In the genomic region with DNA sequence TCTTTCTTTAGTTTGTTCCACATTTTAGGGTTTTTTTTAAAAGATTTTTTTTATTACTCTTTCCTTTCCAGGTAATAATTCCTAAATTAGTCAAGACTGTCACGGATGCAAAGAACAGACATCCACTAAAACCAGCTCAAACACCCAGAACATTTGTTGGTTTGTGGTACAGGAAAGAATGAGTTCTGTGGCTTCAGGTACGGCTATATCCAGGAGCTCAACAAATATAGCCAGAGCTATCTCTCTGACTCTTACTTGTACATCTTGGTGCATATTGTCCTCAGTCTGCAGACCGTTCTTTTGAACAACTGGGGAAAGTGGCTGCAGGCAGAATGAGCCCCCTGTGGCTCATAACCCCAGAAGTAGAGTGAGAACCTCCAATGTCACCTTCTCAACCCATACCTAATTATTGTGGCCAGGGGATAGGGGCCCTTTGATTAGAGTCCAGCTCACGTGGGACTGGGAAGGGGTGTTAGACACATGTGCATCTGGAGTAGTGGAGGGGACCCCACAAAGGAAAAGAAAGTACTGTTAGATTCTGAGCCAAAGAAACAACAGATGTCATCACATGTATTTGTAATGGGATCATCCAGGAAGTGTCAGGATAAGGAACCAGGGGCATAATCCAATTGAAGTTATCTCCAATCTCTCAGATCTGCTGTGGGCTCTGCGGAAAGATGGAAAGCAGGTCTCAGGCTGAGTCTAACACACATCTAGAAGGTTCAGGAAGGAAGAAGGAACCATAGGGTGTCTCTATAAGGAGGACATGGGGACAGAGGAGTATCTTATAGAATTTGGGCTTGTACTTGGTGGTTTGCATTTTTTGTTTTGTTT, we compare ENCODE assay signal across 14 cellular contexts. TPM values are rescaled to one million over a fixed set of nuclear protein-coding genes. Genes with fewer than 3 reads are reported as not detected.
A peak's percentile ranks its signal among the peaks of the same experiment; 100 is the strongest.
DNase-seq lines count a peak whose midpoint lies in the region; ATAC-seq and TF ChIP-seq lines count a peak whose summit lies in the region.
"Had no signal": no experiment of that assay in that cellular context is flagged by ENCODE, and none has a peak within 500 bp of the region (broad histone marks: within the 10 kb centered on the region; RNA-seq: fewer than 3 reads in every experiment).

No MANE protein-coding gene starts in this region.

- H3K4me3 ChIP-seq in IMR-90 (ENCODE audit: insufficient read depth, low read depth, low read length) (no peak overlapping the region), lower lobe of right lung (no peak overlapping the region), stomach smooth muscle (ENCODE audit: low read length in 2 of 2) (no peak overlapping the region)
- H3K4me3 ChIP-seq: BLaER1 had no signal

- BruUV-seq in IMR-90 (replicated peaks; lab: Mats Ljungman, UMichigan) = no TSS peak

- WGBS in IMR-90 (ENCODE audit: extremely low coverage in 2 of 2, insufficient read length in 1 of 2), 2 experiments = no CpG with 5 or more reads among the region's 5 CpGs

- dilution Hi-C loops in IMR-90 (cut with HindIII; ENCODE audit: low sequenced_read_pairs, unreplicated experiment) = no loop called here

- H3K4ac ChIP-seq in IMR-90 (ENCODE audit: low read depth, low read length) = peak overlapping the region; percentile 61; the same call in 1 of the 2 replicates

- H3K9me3 ChIP-seq in IMR-90 (ENCODE audit: control insufficient read depth, insufficient read depth, low read length) = no peaks in the 10 kb centered on the region
- H3K9me3 ChIP-seq in lower lobe of right lung = no peaks in the 10 kb centered on the region
- H3K9me3 ChIP-seq in stomach smooth muscle (ENCODE audit: control insufficient read depth in 2 of 2, low read length in 2 of 2) = no peaks in the 10 kb centered on the region
- H3K9me3 ChIP-seq: BLaER1 had no signal

- no peak overlapping the region for H3K23ac ChIP-seq in IMR-90 (ENCODE audit: low read depth, low read length)

- TF ChIP-seq POLR2A in IMR-90 (IDR thresholded peaks at IDR 0.05; ENCODE audit: low read depth, low read length) = no peak

- no peaks in the 10 kb centered on the region for H3K36me3 Mint-ChIP-seq in activated B cell treated with CpG ODN at 0.5 μM for 24 hours (ENCODE audit: low read depth)

- no peak overlapping the region for H4K91ac ChIP-seq in IMR-90 (ENCODE audit: insufficient read depth, low read depth, low read length)

- H2BK120ac ChIP-seq in IMR-90 (ENCODE audit: low read depth, low read length) = peak overlapping the region; percentile 40; the same call in 1 of the 2 replicates

- in situ Hi-C loops in IMR-90 (cut with MboI; ENCODE audit: low sequenced_read_pairs) = no loop called here

- H3K4me1 ChIP-seq in IMR-90 (ENCODE audit: control insufficient read depth, insufficient read depth, low read length) (peaks cover 15% of the 10 kb centered on the region), lower lobe of right lung (peaks cover 19% of the 10 kb centered on the region), stomach smooth muscle (ENCODE audit: control insufficient read depth, insufficient read depth, low read length) (peaks cover 20% of the 10 kb centered on the region)

- H3K27ac Mint-ChIP-seq in activated B cell treated with CpG ODN at 0.5 μM for 24 hours = no peak overlapping the region

- H3K9me1 ChIP-seq in IMR-90 (ENCODE audit: insufficient read depth, low read length) = peaks cover 7% of the 10 kb centered on the region; the same call in 1 of the 2 replicates

- no peaks in the 10 kb centered on the region for H4K20me1 ChIP-seq in IMR-90 (ENCODE audit: insufficient read depth, low read length)
- H4K20me1 ChIP-seq: BLaER1 had no signal

- TF ChIP-seq RAD21 in IMR-90 (IDR thresholded peaks at IDR 0.05; ENCODE audit: low read length) = no peak

- H3K36me3 ChIP-seq in IMR-90 (ENCODE audit: control insufficient read depth, insufficient read depth, low read length) = no peaks in the 10 kb centered on the region
- H3K36me3 ChIP-seq in lower lobe of right lung = no peaks in the 10 kb centered on the region
- no peaks in the 10 kb centered on the region for H3K36me3 ChIP-seq in stomach smooth muscle (ENCODE audit: control insufficient read depth in 2 of 2, insufficient read depth in 2 of 2, low read length in 2 of 2)

- H3K9ac ChIP-seq in IMR-90 (ENCODE audit: low read depth, low read length) (no peak overlapping the region), stomach smooth muscle (ENCODE audit: low read length in 2 of 2) (no peak overlapping the region)
- H3K9ac ChIP-seq: BLaER1 had no signal

- H3K27ac ChIP-seq in IMR-90 (ENCODE audit: insufficient read depth, low read length) (no peak overlapping the region), lower lobe of right lung (peak overlapping the region; percentile 85), stomach smooth muscle (ENCODE audit: low read length) (peak overlapping the region; percentile 96)
- H3K27ac ChIP-seq: BLaER1 had no signal

- H3K27me3 ChIP-seq in IMR-90 (ENCODE audit: control insufficient read depth, insufficient read depth, low read length) = peaks cover 2% of the 10 kb centered on the region
- no peaks in the 10 kb centered on the region for H3K27me3 ChIP-seq in lower lobe of right lung (ENCODE audit: low read depth)
- H3K27me3 ChIP-seq in stomach smooth muscle (ENCODE audit: control insufficient read depth in 1 of 2, insufficient read depth in 2 of 2, low read length in 2 of 2) = no peaks in the 10 kb centered on the region
- H3K27me3 ChIP-seq: BLaER1 had no signal

- DNase-seq in IMR-90 (no peak), activated B cell treated with CpG ODN at 0.5 μM for 24 hours (no peak), lower lobe of right lung (no peak), RKO (ENCODE audit: low spot score) (no peak)
- DNase-seq: activated CD4-positive, alpha-beta T cell treated with anti-CD3 and anti-CD28 coated beads for 4 hours; left colon; NCI-H2029; NCI-H446 treated with DMSO at 0.1 percent for 48 hours; substantia nigra; T-helper 9 cell had no signal

- intact Hi-C loops in IMR-90 (cut with micrococcal nuclease) (no loop called here), activated B cell treated with CpG ODN at 0.5 μM for 24 hours (cut with micrococcal nuclease) (no loop called here), lower lobe of right lung (cut with DNase I) (no loop called here)

- no peak overlapping the region for H3K14ac ChIP-seq in IMR-90 (replicated peaks; ENCODE audit: low read depth, low read length)

- H2AK9ac ChIP-seq in IMR-90 (replicated peaks; ENCODE audit: low read depth, low read length, poor library complexity) = no peak overlapping the region

- no peak overlapping the region for H3K4me2 ChIP-seq in IMR-90 (ENCODE audit: low read depth, low read length)
- H3K4me2 ChIP-seq: BLaER1 had no signal

- POLR2A ChIA-PET in IMR-90 (lab: Charles Lee; ENCODE audit: unreplicated experiment) (no interaction called here), activated B cell treated with CpG ODN at 0.5 μM for 24 hours (lab: Charles Lee) (interaction anchor here (0.7 kb wide), 1 partner anchor 24 kb away, joined by 3 read pairs; no protein-coding TSS in a partner anchor)

- H3K79me1 ChIP-seq in IMR-90 (ENCODE audit: low read depth in 1 of 2, low read length in 2 of 2) = peaks cover 12 to 20% of the 10 kb centered on the region in 2 experiments

- 0 out of 2 replicates have a peak overlapping the region, but pooled peaks have one; percentile 48 for H2BK20ac ChIP-seq in IMR-90 (ENCODE audit: low read depth, low read length)

- no peak overlapping the region for H3K56ac ChIP-seq in IMR-90 (ENCODE audit: extremely low read depth, insufficient read depth, low read length)

- no peak for ATAC-seq in IMR-90 (ENCODE audit: low read depth)
- no peak for ATAC-seq in activated B cell treated with CpG ODN at 0.5 μM for 24 hours (ENCODE audit: low read depth)
- ATAC-seq in lower lobe of right lung = no peak
- ATAC-seq in GM19351 (IDR thresholded peaks at IDR 0.05; ENCODE audit: unreplicated experiment) = no peak
- no peak for ATAC-seq in HG03045 (IDR thresholded peaks at IDR 0.05; ENCODE audit: unreplicated experiment)
- ATAC-seq: left colon had no signal

- peak overlapping the region; percentile 12 for H3K4me3 Mint-ChIP-seq in activated B cell treated with CpG ODN at 0.5 μM for 24 hours

- H2BK5ac ChIP-seq in IMR-90 (ENCODE audit: low read depth, low read length, poor library complexity, severe bottlenecking) = no peak overlapping the region

- CTCF ChIA-PET in IMR-90 (lab: Yijun Ruan, JAX) (no interaction called here), activated B cell treated with CpG ODN at 0.5 μM for 24 hours (lab: Charles Lee) (no interaction called here)

- H2AFZ ChIP-seq in IMR-90 (replicated peaks; ENCODE audit: low read length, poor library complexity) = no peak overlapping the region

- H2BK15ac ChIP-seq in IMR-90 (ENCODE audit: low read depth, low read length) = peak overlapping the region; percentile 74; the same call in 1 of the 3 replicates

- peak overlapping the region; percentile 81; the same call in 1 of the 2 replicates for H2AK5ac ChIP-seq in IMR-90 (ENCODE audit: low read depth, low read length)

- peak overlapping the region in 1 of 2 experiments; percentile 5; a peak in 1 of 4 replicates for H4K8ac ChIP-seq in IMR-90 (ENCODE audit: low read depth in 2 of 2, low read length in 2 of 2)

- TF ChIP-seq CTCF in IMR-90 (conservative IDR thresholded peaks at IDR 0.05; ENCODE audit: low read depth, low read length) (no peak), activated B cell treated with CpG ODN at 0.5 μM for 24 hours (IDR thresholded peaks at IDR 0.05) (no peak), lower lobe of right lung (IDR thresholded peaks at IDR 0.05) (no peak)

- H3K4me1 Mint-ChIP-seq in activated B cell treated with CpG ODN at 0.5 μM for 24 hours = peaks cover 12% of the 10 kb centered on the region

- H3K9me3 Mint-ChIP-seq in activated B cell treated with CpG ODN at 0.5 μM for 24 hours = no peaks in the 10 kb centered on the region

- no peak overlapping the region for H4K5ac ChIP-seq in IMR-90 (ENCODE audit: low read depth, low read length)

- no peak overlapping the region for H3K18ac ChIP-seq in IMR-90 (ENCODE audit: low read depth, low read length)

- H3K27me3 Mint-ChIP-seq in activated B cell treated with CpG ODN at 0.5 μM for 24 hours = peaks cover 6% of the 10 kb centered on the region

RNA-seq across cellular contexts. Expression of gene ZNF358, which starts 1.9 kb away (rescaled TPM):
- total RNA-seq in IMR-90 (2012; rRNA removed) = 5.4 and 9.2 TPM in 2 replicates
- 30.7 and 34.9 TPM in 2 replicates for polyA plus RNA-seq in IMR-90 (2012; rRNA removed)
- 43.8 and 60.5 TPM in 2 replicates for polyA plus RNA-seq in IMR-90 (2012; cell fraction: cytosol; rRNA removed)
- polyA plus RNA-seq in IMR-90 (2012; cell fraction: nucleus; rRNA removed; ENCODE audit: low replicate concordance) = 19.3 and 34.2 TPM in 2 replicates
- 13.5 and 16.9 TPM in 2 replicates for total RNA-seq in activated B cell treated with CpG ODN at 0.5 μM for 24 hours
- total RNA-seq in lower lobe of right lung = 54.9 TPM

RNA-seq across cellular contexts. Expression of gene MCOLN1, which starts 8.4 kb away (rescaled TPM):
- total RNA-seq in IMR-90 (2012; rRNA removed) (2.5 and 3.4 TPM in 2 replicates), activated B cell treated with CpG ODN at 0.5 μM for 24 hours (13.4 and 13.7 TPM in 2 replicates), lower lobe of right lung (79.0 TPM)
- polyA plus RNA-seq in IMR-90 (2012; rRNA removed) = 19.6 and 24.3 TPM in 2 replicates
- polyA plus RNA-seq in IMR-90 (2012; cell fraction: cytosol; rRNA removed) = 13.9 and 26.7 TPM in 2 replicates
- 48.5 and 136 TPM in 2 replicates for polyA plus RNA-seq in IMR-90 (2012; cell fraction: nucleus; rRNA removed; ENCODE audit: low replicate concordance)

RNA-seq across cellular contexts. Expression of gene PNPLA6, which starts 21.5 kb away (rescaled TPM):
- total RNA-seq in IMR-90 (2012; rRNA removed) (17.9 and 20.0 TPM in 2 replicates), activated B cell treated with CpG ODN at 0.5 μM for 24 hours (110 and 116 TPM in 2 replicates), lower lobe of right lung (289 TPM)
- 52.7 and 55.6 TPM in 2 replicates for polyA plus RNA-seq in IMR-90 (2012; rRNA removed)
- 58.3 and 81.7 TPM in 2 replicates for polyA plus RNA-seq in IMR-90 (2012; cell fraction: cytosol; rRNA removed)
- 105 and 216 TPM in 2 replicates for polyA plus RNA-seq in IMR-90 (2012; cell fraction: nucleus; rRNA removed; ENCODE audit: low replicate concordance)

RNA-seq across cellular contexts. Expression of gene PEX11G, which starts 25.2 kb away (rescaled TPM):
- 0.72 and 1.1 TPM in 2 replicates for total RNA-seq in IMR-90 (2012; rRNA removed)
- 1.7 and 1.9 TPM in 2 replicates for polyA plus RNA-seq in IMR-90 (2012; rRNA removed)
- 2.8 and 3.6 TPM in 2 replicates for polyA plus RNA-seq in IMR-90 (2012; cell fraction: cytosol; rRNA removed)
- 0.76 and 2.7 TPM in 2 replicates for polyA plus RNA-seq in IMR-90 (2012; cell fraction: nucleus; rRNA removed; ENCODE audit: low replicate concordance)
- total RNA-seq in activated B cell treated with CpG ODN at 0.5 μM for 24 hours = 0.61 and 1.0 TPM in 2 replicates
- 3.8 TPM for total RNA-seq in lower lobe of right lung
